8 cellular contexts compared by ENCODE assay signal in the genomic region with DNA sequence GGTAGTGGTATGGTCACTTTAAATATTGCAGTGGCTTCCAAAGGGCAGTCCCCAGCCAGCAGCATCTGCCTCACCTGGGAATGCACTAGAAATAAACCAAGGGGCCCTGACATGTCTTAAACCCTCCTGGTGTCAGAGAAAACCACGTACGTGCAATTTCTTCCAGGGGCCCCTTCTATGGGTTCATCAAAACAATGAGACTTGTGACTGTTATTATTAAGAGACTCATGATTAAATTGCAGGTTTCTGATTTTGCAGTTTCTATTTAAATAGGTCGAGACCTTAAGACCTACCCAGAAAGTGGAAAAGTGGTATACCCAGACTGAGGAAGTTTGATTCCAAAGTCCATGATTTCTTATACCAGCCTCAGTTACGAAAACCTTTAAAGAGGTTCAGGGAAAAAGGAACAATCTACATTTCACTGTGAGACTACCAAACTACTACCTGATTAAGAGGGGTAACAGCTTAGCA. TPM values are rescaled to one million over a fixed set of nuclear protein-coding genes. Genes with fewer than 3 reads are reported as not detected.
DNase-seq lines count a peak whose midpoint lies in the region; ATAC-seq and TF ChIP-seq lines count a peak whose summit lies in the region.

No MANE protein-coding gene starts in this region.

- POLR2A ChIA-PET in AG04450 (lab: Yijun Ruan, JAX), result interaction anchor here (0.8 to 2.3 kb wide), 3 partner anchors 8 to 76 kb away, joined by 3 to 77 read pairs (median 3); a partner anchor contains a TSS

- H3K4me3 ChIP-seq in AG04450 (ENCODE audit: low read depth, low read length), result peak overlapping the region; percentile 86
- H3K4me3 ChIP-seq in lung, result no peak overlapping the region
- H3K4me3 ChIP-seq in vagina, result peak overlapping the region; percentile 71 to 78

- CTCF ChIA-PET in AG04450 (lab: Charles Lee), result interaction anchor here (11.8 kb wide), 1 partner anchor 78 kb away, joined by 236 read pairs; no protein-coding TSS in a partner anchor

- H3K36me3 ChIP-seq in lung (ENCODE audit: control insufficient read depth in 2 of 2, insufficient read depth in 2 of 2, low read length in 2 of 2) (peaks cover 18 to 34% of the 10 kb centered on the region in 2 donors), vagina (peaks cover 17 to 52% of the 10 kb centered on the region in 2 donors)

- WGBS in adipose tissue, 3 donors, result 38 to 43% (median 42%) methylated on average over 4 of the region's 4 CpGs
- WGBS in lung, 2 donors, result 42 to 54% methylated on average over 4 of the region's 4 CpGs

- intact Hi-C loops in vagina (cut with DNase I), result loop anchor here (10.0 kb wide), 1 partner anchor 193 kb away; no protein-coding TSS in a partner anchor

- H3K4me1 ChIP-seq in lung (ENCODE audit: control insufficient read depth in 2 of 2, insufficient read depth in 2 of 2, low read length in 2 of 2) (peaks cover 2 to 23% of the 10 kb centered on the region in 2 donors), vagina (peaks cover 77% of the 10 kb centered on the region)

- DNase-seq in AG04450 (ENCODE audit: low read depth, low spot score) (no peak), lung (ENCODE audit: low spot score) (no peak), vagina (ENCODE audit: extremely low spot score in 2 of 2) (no peak), NCI-H748 (lab: John Stamatoyannopoulos, UW; ENCODE audit: unreplicated experiment) (no peak)

- ATAC-seq in HG02588 (IDR thresholded peaks at IDR 0.05; ENCODE audit: unreplicated experiment) (peak; percentile 2), lung (ENCODE audit: insufficient read depth, low FRiP score) (no peak), HG03139 (IDR thresholded peaks at IDR 0.05; ENCODE audit: unreplicated experiment) (no peak), GM18517 (IDR thresholded peaks at IDR 0.05; ENCODE audit: unreplicated experiment) (no peak)

- H3K9me3 ChIP-seq in AG04450 (ENCODE audit: control insufficient read depth, insufficient read depth, low read length), result no peaks in the 10 kb centered on the region
- no peaks in the 10 kb centered on the region for H3K9me3 ChIP-seq in lung (ENCODE audit: control insufficient read depth in 2 of 2, insufficient read depth in 1 of 2, low read length in 1 of 2)
- no peaks in the 10 kb centered on the region for H3K9me3 ChIP-seq in vagina

- peak overlapping the region; percentile 81 for H3K27ac ChIP-seq in AG04450 (ENCODE audit: low read depth, low read length)
- H3K27ac ChIP-seq in adipose tissue (ENCODE audit: low read depth, low read length), result peak overlapping the region; percentile 76
- peak overlapping the region; percentile 73 to 77 for H3K27ac ChIP-seq in lung (ENCODE audit: low read depth in 1 of 2, low read length in 1 of 2)
- H3K27ac ChIP-seq in vagina, result peak overlapping the region; percentile 78

- no peak for TF ChIP-seq POLR2A in vagina (IDR thresholded peaks at IDR 0.05)

- TF ChIP-seq CTCF in AG04450 (IDR thresholded peaks at IDR 0.05; ENCODE audit: low read depth, low read length), result no peak; the same call in 1 of the 2 replicates
- no peak for TF ChIP-seq CTCF in lung (IDR thresholded peaks at IDR 0.05; ENCODE audit: control extremely low read depth, extremely low read depth)
- no peak for TF ChIP-seq CTCF in vagina (IDR thresholded peaks at IDR 0.05)

- H3K27me3 ChIP-seq in AG04450 (ENCODE audit: control insufficient read depth, insufficient read depth, low read length) (no peaks in the 10 kb centered on the region), lung (ENCODE audit: control insufficient read depth, insufficient read depth) (no peaks in the 10 kb centered on the region), vagina (no peaks in the 10 kb centered on the region)

RNA-seq across cellular contexts. Expression of a gene that starts 0.7 kb away (rescaled TPM):
- 6.6 and 9.2 TPM in 2 replicates for polyA plus RNA-seq in AG04450 (2011; rRNA removed)
- 7.4 and 8.0 TPM in 2 replicates for polyA minus RNA-seq in AG04450 (2011; rRNA and poly(A)+ RNA removed)
- 1 to 10 TPM; 5.2 to 9.9 (median 7.2) TPM for polyA plus RNA-seq in adipose tissue
- total RNA-seq in lung, result 10 to 100 TPM; 14.8 to 17.8 TPM
- polyA plus RNA-seq in lung, result 1 to 10 TPM; 5.4 to 8.0 TPM
- total RNA-seq in vagina, result 16.7 TPM

RNA-seq across cellular contexts. Expression of a gene that starts 8.5 kb away (rescaled TPM):
- polyA plus RNA-seq in AG04450 (2011; rRNA removed) (722 and 915 TPM in 2 replicates), adipose tissue (100 to 1,000 TPM; 162 to 684 (median 514) TPM), lung (100 to 1,000 TPM; 426 to 486 TPM)
- polyA minus RNA-seq in AG04450 (2011; rRNA and poly(A)+ RNA removed), result 642 and 842 TPM in 2 replicates
- total RNA-seq in lung (100 to 1,000 TPM; 570 to 730 TPM), vagina (618 TPM)

RNA-seq across cellular contexts. Expression of a gene that starts 9.2 kb away (rescaled TPM):
- polyA plus RNA-seq in AG04450 (2011; rRNA removed) (18.6 and 29.8 TPM in 2 replicates), adipose tissue (10 to 100 TPM; 15.5 to 34.8 (median 19.6) TPM), lung (10 to 100 TPM; 12.8 to 31.5 TPM)
- polyA minus RNA-seq in AG04450 (2011; rRNA and poly(A)+ RNA removed), result 20.1 and 23.8 TPM in 2 replicates
- total RNA-seq in lung (100 to 1,000 TPM in 1 of 2 donors, 10 to 100 TPM in 1; 33.9 to 115 TPM), vagina (50.8 TPM)

RNA-seq across cellular contexts. Expression of a gene that starts 48.7 kb away (rescaled TPM):
- 5.1 and 5.4 TPM in 2 replicates for polyA plus RNA-seq in AG04450 (2011; rRNA removed)
- polyA minus RNA-seq in AG04450 (2011; rRNA and poly(A)+ RNA removed), result 2.8 and 3.7 TPM in 2 replicates
- polyA plus RNA-seq in adipose tissue, result 1 to 10 TPM in 2 of 3 donors, under 1 TPM in 1; 0.53 to 9.4 (median 4.3) TPM
- 10 to 100 TPM in 1 of 2 donors, 1 to 10 TPM in 1; 6.9 to 23.4 TPM for total RNA-seq in lung
- 10 to 100 TPM; 10.0 to 36.3 TPM for polyA plus RNA-seq in lung
- 11.0 TPM for total RNA-seq in vagina
